ENCODE assay signal across 26 cellular contexts in genomic region chr20:59701236-59701635, GRCh38.
"Had no signal": no experiment of that assay in that cellular context is flagged by ENCODE, and none has a peak within 500 bp of the region (broad histone marks: within the 10 kb centered on the region; RNA-seq: fewer than 3 reads in every experiment).

No MANE protein-coding gene starts in this region.

- H3K27ac ChIP-seq: SJCRH30, VCaP had no signal

- H3K4me3 ChIP-seq: MG63, SJCRH30 had no signal

- H3K4me2 ChIP-seq: SK-N-SH had no signal

- H3K27me3 ChIP-seq: MG63 had no signal

- H3K9me3 ChIP-seq: MG63, SJCRH30, SK-N-SH had no signal

- H3K9ac ChIP-seq: SK-N-SH had no signal

- H3K36me3 ChIP-seq: MG63, SJCRH30 had no signal

- DNase-seq: activated CD4-positive, CD25-positive, alpha-beta regulatory T cell; activated CD8-positive, alpha-beta memory T cell treated with anti-CD3 and anti-CD28 coated beads, Interleukin-2, amount 50 U/mL, for 4 hours; activated CD8-positive, alpha-beta T cell treated with anti-CD3 and anti-CD28 coated beads for 36 hours; activated gamma-delta T cell treated with Interleukin-2 at 50 U/mL for 16 hours; activated naive CD4-positive, alpha-beta T cell treated with anti-CD3 and anti-CD28 coated beads, Interleukin-2, amount 10 ng/mL, durations not matched to agents 7 days and 5 days; activated naive CD8-positive, alpha-beta T cell treated with anti-CD3 and anti-CD28 coated beads for 36 hours; activated T-cell treated with anti-CD3 and anti-CD28 coated beads, Interleukin-2, amount 50 U/mL, for 72 hours; anterior cingulate cortex; KG1; MG63; NCI-H1105; NCI-H1436; NCI-H187; NCI-H2081 treated with DMSO at 0.1 percent for 48 hours; NCI-H226; NCI-H510A treated with DMSO at 0.1 percent for 48 hours; NCI-H774; NK-92 treated with Interleukin-12 subunit alpha and Interleukin-12 subunit beta, amount 100 ng/mL, for 24 hours; OCI-M1; Right ventricle myocardium superior; RPMI8226; SJCRH30; SK-N-SH; T-helper 1 cell had no signal

- H3K4me1 ChIP-seq: SJCRH30 had no signal

- ATAC-seq: activated CD8-positive, alpha-beta T cell treated with anti-CD3 and anti-CD28 coated beads for 36 hours; activated T-cell treated with anti-CD3 and anti-CD28 coated beads, Interleukin-2, amount 50 U/mL, for 72 hours; Panc1 had no signal

- H3K9me2 ChIP-seq: SK-N-SH had no signal
